12 cellular contexts compared by ENCODE assay signal in the genomic region with DNA sequence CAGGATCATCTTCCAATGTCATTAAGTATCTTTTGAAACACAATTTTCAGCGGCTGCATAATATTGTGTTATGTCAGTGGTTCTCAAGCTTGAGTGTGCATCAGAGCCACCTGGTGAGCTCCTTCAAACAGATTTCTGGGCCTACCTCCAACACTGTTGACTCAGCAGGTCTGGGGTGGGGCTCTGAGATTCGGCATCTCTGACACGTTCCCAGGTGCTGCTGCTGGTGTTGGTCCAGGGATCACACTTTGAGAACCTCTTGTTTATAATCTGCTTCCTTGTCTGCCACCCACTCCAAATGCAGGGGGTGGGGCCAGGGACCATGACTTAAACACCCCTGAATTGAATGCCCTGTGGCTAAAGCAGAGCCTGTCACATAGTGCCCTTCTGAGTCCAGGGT.
DNase-seq lines count a peak whose midpoint lies in the region; ATAC-seq and TF ChIP-seq lines count a peak whose summit lies in the region.
"Had no signal": no experiment of that assay in that cellular context is flagged by ENCODE, and none has a peak within 500 bp of the region (broad histone marks: within the 10 kb centered on the region; RNA-seq: fewer than 3 reads in every experiment).

No MANE protein-coding gene starts in this region.

- no peaks in the 10 kb centered on the region for H3K9me3 Mint-ChIP-seq in activated naive CD4-positive, alpha-beta T cell treated with anti-CD3 and anti-CD28 coated beads, Interleukin-2, amount 50 U/mL, for 72 hours
- H3K9me3 Mint-ChIP-seq: activated CD8-positive, alpha-beta T cell treated with anti-CD3 and anti-CD28 coated beads for 36 hours; naive B cell had no signal

- no peaks in the 10 kb centered on the region for H3K9me2 ChIP-seq in SU-DHL-6 (replicated peaks; ENCODE audit: insufficient read depth, low read length)

- H3K4me2 ChIP-seq in SU-DHL-6 (ENCODE audit: low read depth, low read length, poor library complexity, severe bottlenecking) = peak overlapping the region; percentile 60

- H4K20me1 ChIP-seq in SU-DHL-6 (ENCODE audit: low read depth, low read length) = no peaks in the 10 kb centered on the region

- no peaks in the 10 kb centered on the region for H3K4me1 ChIP-seq in lung (ENCODE audit: control insufficient read depth in 2 of 2, insufficient read depth in 2 of 2, low read length in 2 of 2)

- H3K9me3 ChIP-seq in SU-DHL-6 (ENCODE audit: insufficient read depth, low read length) (no peaks in the 10 kb centered on the region), lung (ENCODE audit: control insufficient read depth in 2 of 2, insufficient read depth in 1 of 2, low read length in 1 of 2) (no peaks in the 10 kb centered on the region)

- H3K4me3 ChIP-seq in SU-DHL-6 (ENCODE audit: insufficient read depth, low read length, poor library complexity, severe bottlenecking) (no peak overlapping the region), lung (no peak overlapping the region)
- H3K4me3 ChIP-seq: SK-N-MC had no signal

- peak; percentile 61 for ATAC-seq in lung (ENCODE audit: insufficient read depth, low FRiP score)
- no peak for ATAC-seq in activated naive CD4-positive, alpha-beta T cell treated with anti-CD3 and anti-CD28 coated beads, Interleukin-2, amount 50 U/mL, for 72 hours
- ATAC-seq: activated CD8-positive, alpha-beta T cell treated with anti-CD3 and anti-CD28 coated beads for 36 hours had no signal

- H3K27me3 ChIP-seq in SU-DHL-6 (ENCODE audit: low read length) (no peaks in the 10 kb centered on the region), lung (ENCODE audit: control insufficient read depth, insufficient read depth) (no peaks in the 10 kb centered on the region)

- no peaks in the 10 kb centered on the region for H3K79me2 ChIP-seq in SU-DHL-6 (ENCODE audit: insufficient read depth, low read length)

- peaks cover 16% of the 10 kb centered on the region for H3F3A ChIP-seq in SU-DHL-6 (ENCODE audit: insufficient read depth)

- H2AFZ ChIP-seq in SU-DHL-6 (ENCODE audit: low read depth, low read length, severe bottlenecking) = no peak overlapping the region

- H3K27ac Mint-ChIP-seq in activated naive CD4-positive, alpha-beta T cell treated with anti-CD3 and anti-CD28 coated beads, Interleukin-2, amount 50 U/mL, for 72 hours = peak overlapping the region in 1 of 2 donors; percentile 20
- H3K27ac Mint-ChIP-seq: activated CD8-positive, alpha-beta T cell treated with anti-CD3 and anti-CD28 coated beads for 36 hours; naive B cell had no signal

- TF ChIP-seq CTCF in SU-DHL-6 (IDR thresholded peaks at IDR 0.05; ENCODE audit: insufficient read depth, low read length, poor library complexity, severe bottlenecking) (no peak), lung (IDR thresholded peaks at IDR 0.05; ENCODE audit: control extremely low read depth, extremely low read depth) (no peak)

- H3K36me3 ChIP-seq in SU-DHL-6 (ENCODE audit: low read length) (no peaks in the 10 kb centered on the region), lung (ENCODE audit: control insufficient read depth in 2 of 2, insufficient read depth in 2 of 2, low read length in 2 of 2) (no peaks in the 10 kb centered on the region)

- H3K9ac ChIP-seq in SU-DHL-6 (ENCODE audit: low read length) = peak overlapping the region; percentile 40

- H3K27ac ChIP-seq in SU-DHL-6 (ENCODE audit: low read depth, low read length) (peak overlapping the region; percentile 87), lung (ENCODE audit: low read depth in 1 of 2, low read length in 1 of 2) (peak overlapping the region in 1 of 2 donors; percentile 38)
- H3K27ac ChIP-seq: SK-N-MC had no signal

- H3K36me3 Mint-ChIP-seq in activated naive CD4-positive, alpha-beta T cell treated with anti-CD3 and anti-CD28 coated beads, Interleukin-2, amount 50 U/mL, for 72 hours = no peaks in the 10 kb centered on the region
- H3K36me3 Mint-ChIP-seq: naive B cell had no signal

- DNase-seq in DMS53 treated with DMSO at 0.1 percent for 48 hours (lab: John Stamatoyannopoulos, UW; ENCODE audit: unreplicated experiment) = peak; percentile 22
- peak; percentile 18 for DNase-seq in LHCN-M2 (ENCODE audit: low read depth)
- DNase-seq in lung (ENCODE audit: low spot score) = peak; percentile 78
- DNase-seq in GM19240 (ENCODE audit: insufficient read length, low spot score) = no peak
- DNase-seq in D341Med (ENCODE audit: low spot score) = no peak
- no peak for DNase-seq in activated naive CD4-positive, alpha-beta T cell treated with anti-CD3 and anti-CD28 coated beads, Interleukin-2, amount 50 U/mL, for 72 hours (ENCODE audit: low spot score in 2 of 2)
- no peak for DNase-seq in NCI-H146 treated with DMSO at 0.1 percent for 48 hours (lab: John Stamatoyannopoulos, UW; ENCODE audit: unreplicated experiment)
- DNase-seq: activated CD8-positive, alpha-beta T cell treated with anti-CD3 and anti-CD28 coated beads for 36 hours; naive B cell; NCI-H1694 treated with DMSO at 0.1 percent for 48 hours had no signal

- WGBS in lung, 2 donors = 46 to 61% methylated on average over 3 of the region's 3 CpGs

Comparison
In these comparisons a context has a peak if more than half of its experiments do, and no peak if none do; other contexts are left out.
1. DNase-seq: peak in DMS53 treated with DMSO at 0.1 percent for 48 hours (single experiment), LHCN-M2 (single experiment) and lung (single experiment); none in GM19240 (single experiment), D341Med (single experiment), activated naive CD4-positive, alpha-beta T cell treated with anti-CD3 and anti-CD28 coated beads, Interleukin-2, amount 50 U/mL, for 72 hours (0 of 2) and NCI-H146 treated with DMSO at 0.1 percent for 48 hours (single experiment).